10 cellular contexts compared by ENCODE assay signal in genomic region chr2:98483257-98483861, GRCh38. TPM values are rescaled to one million over a fixed set of nuclear protein-coding genes. Genes with fewer than 3 reads are reported as not detected.
DNase-seq lines count a peak whose midpoint lies in the region; ATAC-seq and TF ChIP-seq lines count a peak whose summit lies in the region.
"Had no signal": no experiment of that assay in that cellular context is flagged by ENCODE, and none has a peak within 500 bp of the region (broad histone marks: within the 10 kb centered on the region; RNA-seq: fewer than 3 reads in every experiment).

No MANE protein-coding gene starts in this region.

- peak overlapping the region; percentile 75 for H3K4me3 Mint-ChIP-seq in T-helper 17 cell
- H3K4me3 Mint-ChIP-seq: neural crest cell had no signal

- ATAC-seq in HG02870 (IDR thresholded peaks at IDR 0.05; ENCODE audit: unreplicated experiment) (peak; percentile 66), T-helper 17 cell (no peak), left colon (no peak), SK-N-SH treated with all-trans-retinoic acid at 6 μM for 48 hours (no peak)
- peak; percentile 50 for ATAC-seq in stimulated activated naive CD8-positive, alpha-beta T cell treated with anti-CD3 and anti-CD28 coated beads, Interleukin-15, Interleukin-2, amounts not matched to agents 100 U/mL and 50 U/mL, for 24 hours

- H3K36me3 Mint-ChIP-seq in T-helper 17 cell (ENCODE audit: low read depth), result no peaks in the 10 kb centered on the region

- no peaks in the 10 kb centered on the region for H3K9me3 ChIP-seq in T-helper 17 cell (ENCODE audit: control insufficient read depth, low read length, poor library complexity, severe bottlenecking)
- H3K9me3 ChIP-seq: thyroid gland had no signal

- peak overlapping the region; percentile 95 for H3K27ac Mint-ChIP-seq in T-helper 17 cell

- H3K27me3 Mint-ChIP-seq in T-helper 17 cell, result no peaks in the 10 kb centered on the region

- peak; percentile 78 for DNase-seq in activated CD8-positive, alpha-beta memory T cell treated with anti-CD3 and anti-CD28 coated beads for 24 hours
- no peak for DNase-seq in activated CD8-positive, alpha-beta memory T cell treated with anti-CD3 and anti-CD28 coated beads, Interleukin-2, amount 50 U/mL, for 48 hours
- DNase-seq in T-helper 17 cell (no peak), NCI-H187 treated with DMSO at 0.1 percent for 48 hours (lab: John Stamatoyannopoulos, UW) (no peak), left colon (no peak)
- peak; percentile 37 for DNase-seq in stimulated activated naive CD8-positive, alpha-beta T cell treated with anti-CD3 and anti-CD28 coated beads, Interleukin-15, Interleukin-2, amounts not matched to agents 100 U/mL and 50 U/mL, for 24 hours
- DNase-seq: thyroid gland had no signal

- intact Hi-C loops in left colon (cut with DNase I, micrococcal nuclease), result no loop called here

- peaks cover 76% of the 10 kb centered on the region for H3K4me1 Mint-ChIP-seq in T-helper 17 cell

TF ChIP-seq in SK-N-SH treated with all-trans-retinoic acid at 6 μM for 48 hours, 23 proteins besides CTCF, POLR2A, EP300 and RAD21:
- TF ChIP-seq ARNTL (CRISPR knock-in tag; IDR thresholded peaks at IDR 0.05; ENCODE audit: borderline replicate concordance, low read depth) (no peak), ZNF565 (CRISPR knock-in tag; conservative IDR thresholded peaks at IDR 0.05; ENCODE audit: low read depth) (no peak)
TF ChIP-seq in SK-N-SH treated with all-trans-retinoic acid at 6 μM for 48 hours: peak in this region for 0.

RNA-seq across cellular contexts. Expression of gene INPP4A, which starts 38.7 kb away (rescaled TPM):
- 100 to 1,000 TPM; 109 to 110 TPM for total RNA-seq in T-helper 17 cell
- total RNA-seq in left colon, result 10 to 100 TPM; 14.3 to 19.1 TPM

Comparison
In these comparisons a context has a peak if more than half of its experiments do, and no peak if none do; other contexts are left out.
1. DNase-seq: peak in activated CD8-positive, alpha-beta memory T cell treated with anti-CD3 and anti-CD28 coated beads for 24 hours (single experiment) and stimulated activated naive CD8-positive, alpha-beta T cell treated with anti-CD3 and anti-CD28 coated beads, Interleukin-15, Interleukin-2, amounts not matched to agents 100 U/mL and 50 U/mL, for 24 hours (single experiment); none in activated CD8-positive, alpha-beta memory T cell treated with anti-CD3 and anti-CD28 coated beads, Interleukin-2, amount 50 U/mL, for 48 hours (single experiment), T-helper 17 cell (0 of 3), NCI-H187 treated with DMSO at 0.1 percent for 48 hours (single experiment) and left colon (0 of 2).
2. ATAC-seq: peak in HG02870 (single experiment) and stimulated activated naive CD8-positive, alpha-beta T cell treated with anti-CD3 and anti-CD28 coated beads, Interleukin-15, Interleukin-2, amounts not matched to agents 100 U/mL and 50 U/mL, for 24 hours (single experiment); none in T-helper 17 cell (single experiment), left colon (single experiment) and SK-N-SH treated with all-trans-retinoic acid at 6 μM for 48 hours (single experiment).
3. RNA of gene INPP4A, which starts 38.7 kb away (total RNA-seq): 109 to 110 TPM in T-helper 17 cell; 14.3 to 19.1 TPM in left colon; every median in the first group is over 4 times any median in the second.